In the genomic region with DNA sequence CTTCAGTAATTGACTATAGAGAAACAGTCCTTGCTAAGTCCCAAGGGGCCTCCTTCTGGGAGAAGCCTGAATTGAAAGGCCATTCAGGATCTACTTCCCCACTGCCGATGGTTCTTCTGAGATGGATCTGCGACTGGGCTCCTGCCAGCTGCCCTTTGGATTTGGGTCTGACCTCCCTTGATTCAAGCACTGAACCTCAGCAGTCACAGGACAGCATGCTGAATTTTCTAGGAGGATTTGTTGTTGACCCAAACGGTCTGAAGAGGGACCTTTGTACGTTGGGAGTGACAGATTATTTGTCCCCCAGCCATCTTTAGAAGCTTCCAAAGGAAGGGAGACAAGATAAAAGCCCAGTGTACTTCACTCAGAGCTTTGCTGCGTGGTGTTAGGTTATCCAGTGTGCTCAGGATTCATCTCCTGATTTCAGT, we compare ENCODE assay signal across 17 cellular contexts.
"Had no signal": no experiment of that assay in that cellular context is flagged by ENCODE, and none has a peak within 500 bp of the region (broad histone marks: within the 10 kb centered on the region; RNA-seq: fewer than 3 reads in every experiment).

No MANE protein-coding gene starts in this region.

- H3K4me1 Mint-ChIP-seq: activated B cell treated with CpG ODN at 0.5 μM for 24 hours, immature natural killer cell, natural killer cell had no signal

- H3K27ac ChIP-seq: thyroid gland had no signal

- H3K27ac Mint-ChIP-seq: activated B cell treated with CpG ODN at 0.5 μM for 24 hours; activated CD4-positive, alpha-beta memory T cell treated with anti-CD3 and anti-CD28 coated beads for 36 hours; activated naive CD8-positive, alpha-beta T cell; immature natural killer cell; natural killer cell; T-helper 17 cell had no signal

- ATAC-seq: natural killer cell, T-helper 17 cell had no signal

- H3K9me3 Mint-ChIP-seq: activated B cell treated with CpG ODN at 0.5 μM for 24 hours; activated CD4-positive, alpha-beta memory T cell treated with anti-CD3 and anti-CD28 coated beads for 36 hours had no signal

- H3K36me3 Mint-ChIP-seq: activated CD4-positive, alpha-beta memory T cell treated with anti-CD3 and anti-CD28 coated beads for 36 hours; activated naive CD8-positive, alpha-beta T cell; immature natural killer cell; natural killer cell had no signal

- H3K9me3 ChIP-seq: thyroid gland had no signal

- H3K36me3 ChIP-seq: thyroid gland had no signal

- H3K4me3 Mint-ChIP-seq: activated B cell treated with CpG ODN at 0.5 μM for 24 hours; activated CD4-positive, alpha-beta memory T cell treated with anti-CD3 and anti-CD28 coated beads for 36 hours; activated naive CD8-positive, alpha-beta T cell; immature natural killer cell; natural killer cell; T-helper 17 cell had no signal

- H3K4me3 ChIP-seq: thyroid gland had no signal

- DNase-seq: activated B cell treated with CpG ODN at 0.5 μM for 24 hours; activated CD4-positive, alpha-beta memory T cell treated with anti-CD3 and anti-CD28 coated beads for 36 hours; activated CD4-positive, alpha-beta T cell treated with anti-CD3 and anti-CD28 coated beads for 4 hours; activated T-cell treated with anti-CD3 and anti-CD28 coated beads for 4 hours; amniotic stem cell; dermis blood vessel endothelial cell; effector memory CD4-positive, alpha-beta T cell; foreskin melanocyte; immature natural killer cell; kidney glomerular epithelial cell; natural killer cell; nucleus accumbens; stimulated activated CD8-positive, alpha-beta memory T cell treated with anti-CD3 and anti-CD28 coated beads, Interleukin-4, amount 100 ng/mL, for 48 hours; stimulated activated naive CD4-positive, alpha-beta T cell; T-helper 17 cell; thyroid gland had no signal

- H3K27me3 ChIP-seq: thyroid gland had no signal

- H3K27me3 Mint-ChIP-seq: activated naive CD8-positive, alpha-beta T cell had no signal
